In genomic region chr5:177552839-177553455, GRCh38 we compare ENCODE assay signal across 8 cellular contexts. TPM values are rescaled to one million over a fixed set of nuclear protein-coding genes. Genes with fewer than 3 reads are reported as not detected.
DNase-seq lines count a peak whose midpoint lies in the region; ATAC-seq, FAIRE-seq and TF ChIP-seq lines count a peak whose summit lies in the region.

No MANE protein-coding gene starts in this region.

- H3K27me3 ChIP-seq in gastrocnemius medialis, result no peaks in the 10 kb centered on the region

- ATAC-seq in T-helper 17 cell (no peak), gastrocnemius medialis (no peak), HG03432 (IDR thresholded peaks at IDR 0.05; ENCODE audit: unreplicated experiment) (no peak)

- peaks cover 59 to 64% of the 10 kb centered on the region in 2 donors for H3K4me1 ChIP-seq in gastrocnemius medialis

- peaks cover 31% of the 10 kb centered on the region for H3K4me1 Mint-ChIP-seq in T-helper 17 cell

- FAIRE-seq in H54 (lab: Jason Lieb, UNC), result no peak

- no peaks in the 10 kb centered on the region for H3K36me3 Mint-ChIP-seq in T-helper 17 cell (ENCODE audit: low read depth)

- DNase-seq in GM12864 (ENCODE audit: low read depth) (no peak), T-helper 17 cell (no peak), head of caudate nucleus (peak in 26 of 42 donors; percentile 3 to 52 (median 31)), gastrocnemius medialis (no peak), SW 1271 (lab: John Stamatoyannopoulos, UW) (no peak), H54 (ENCODE audit: insufficient read length, low spot score) (no peak), NCI-H524 (lab: John Stamatoyannopoulos, UW) (no peak)

- in situ Hi-C loops in gastrocnemius medialis (cut with MboI; ENCODE audit: low sequenced_read_pairs in 4 of 4), result no loop called here

- no peaks in the 10 kb centered on the region for H3K36me3 ChIP-seq in gastrocnemius medialis

- H3K4me3 ChIP-seq in GM12864 (ENCODE audit: low read depth, low read length) (peak overlapping the region; percentile 90), gastrocnemius medialis (peak overlapping the region; percentile 80 to 86 (median 84))

- no peaks in the 10 kb centered on the region for H3K27me3 Mint-ChIP-seq in T-helper 17 cell

- intact Hi-C loops in head of caudate nucleus (cut with DNase I), result loop anchor here (5.0 kb wide), 1 partner anchor 39 kb away; the partner anchor contains the start of gene TMED9
- intact Hi-C loops in gastrocnemius medialis (cut with DNase I; ENCODE audit: low total_unique reads), result no loop called here

- H3K9me3 ChIP-seq in T-helper 17 cell (ENCODE audit: control insufficient read depth, low read length, poor library complexity, severe bottlenecking) (no peaks in the 10 kb centered on the region), gastrocnemius medialis (no peaks in the 10 kb centered on the region)

- H3K4me3 Mint-ChIP-seq in T-helper 17 cell, result peak overlapping the region; percentile 93

- H3K27ac Mint-ChIP-seq in T-helper 17 cell, result peak overlapping the region; percentile 81

- H3K27ac ChIP-seq in gastrocnemius medialis, result peak overlapping the region; percentile 85 to 92 (median 90)

- TF ChIP-seq POLR2A in gastrocnemius medialis (IDR thresholded peaks at IDR 0.05) (no peak), H54 (IDR thresholded peaks at IDR 0.05; ENCODE audit: low read depth, low read length) (no peak)

- TF ChIP-seq CTCF in GM12864 (IDR thresholded peaks at IDR 0.05; ENCODE audit: low read depth, low read length, missing control alignments) (no peak), gastrocnemius medialis (IDR thresholded peaks at IDR 0.05 in 4 of 5, conservative IDR thresholded peaks at IDR 0.05 in 1 of 5) (no peak)

RNA-seq across cellular contexts. Expression of gene FAM193B, which starts 1.4 kb away (rescaled TPM):
- total RNA-seq in T-helper 17 cell (100 to 1,000 TPM; 143 to 167 TPM), gastrocnemius medialis (10 to 100 TPM; 13.2 to 21.3 (median 16.6) TPM)

RNA-seq across cellular contexts. Expression of gene DDX41, which starts 36.2 kb away (rescaled TPM):
- total RNA-seq in T-helper 17 cell (10 to 100 TPM; 58.6 to 66.9 TPM), gastrocnemius medialis (100 to 1,000 TPM in 1 of 4 donors, 10 to 100 TPM in 3; 47.1 to 105 (median 62.3) TPM)

RNA-seq across cellular contexts. Expression of gene TMED9, which starts 39.1 kb away (rescaled TPM):
- total RNA-seq in T-helper 17 cell (10 to 100 TPM; 63.3 to 69.6 TPM), gastrocnemius medialis (10 to 100 TPM; 24.3 to 67.2 (median 37.3) TPM)

RNA-seq across cellular contexts. Expression of gene DOK3, which starts 43.3 kb away (rescaled TPM):
- total RNA-seq in T-helper 17 cell (1 to 10 TPM; 5.1 to 8.0 TPM), gastrocnemius medialis (1 to 10 TPM; 2.1 to 5.1 (median 2.9) TPM)

RNA-seq across cellular contexts. Expression of gene B4GALT7, which starts 47.0 kb away (rescaled TPM):
- total RNA-seq in T-helper 17 cell (10 to 100 TPM; 24.7 to 27.3 TPM), gastrocnemius medialis (10 to 100 TPM; 11.9 to 24.8 (median 16.2) TPM)

Comparison
In these comparisons a context has a peak if more than half of its experiments do, and no peak if none do; other contexts are left out.
1. DNase-seq: peak in head of caudate nucleus (26 of 42); none in GM12864 (single experiment), T-helper 17 cell (0 of 3), gastrocnemius medialis (0 of 2), SW 1271 (0 of 2), H54 (single experiment) and NCI-H524 (0 of 2).
2. RNA of gene FAM193B, which starts 1.4 kb away (total RNA-seq): 143 to 167 TPM in T-helper 17 cell; 13.2 to 21.3 TPM in gastrocnemius medialis; every median in the first group is over 4 times any median in the second.